11 cellular contexts compared by ENCODE assay signal in the genomic region with DNA sequence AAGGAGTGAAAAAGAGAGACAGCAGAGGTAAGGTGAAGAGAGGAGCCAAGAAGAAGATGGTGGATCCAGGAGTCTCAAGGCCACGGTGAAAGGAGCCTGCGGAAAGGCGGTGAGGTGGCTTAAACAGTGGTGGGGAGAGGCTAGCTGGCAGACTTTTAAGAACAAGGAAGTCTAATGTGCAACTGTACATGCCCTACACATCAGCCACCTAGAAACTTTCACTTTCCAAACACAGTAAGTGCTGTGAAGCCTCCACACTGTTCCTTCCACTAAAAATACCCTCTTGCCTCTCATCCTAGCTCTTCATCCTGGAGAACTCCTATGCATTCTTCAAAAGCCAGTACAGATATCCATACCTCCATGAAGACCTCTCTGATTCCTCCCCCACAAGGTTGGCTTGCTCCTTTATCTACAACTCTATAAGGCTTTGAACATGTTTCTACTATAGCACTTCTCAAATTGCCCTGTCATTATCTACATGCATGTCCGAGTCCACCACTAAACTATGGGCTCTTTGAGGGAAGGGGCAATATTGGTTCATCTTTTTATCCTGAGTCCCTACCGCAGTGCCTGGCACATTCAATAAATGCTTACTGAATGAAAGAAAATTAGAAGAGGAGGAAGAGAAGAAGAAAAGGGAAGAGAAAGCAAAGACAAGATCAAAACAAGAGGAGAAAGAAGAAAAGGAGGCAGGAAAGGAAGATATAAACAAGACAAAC. TPM values are rescaled to one million over a fixed set of nuclear protein-coding genes. Genes with fewer than 3 reads are reported as not detected.
DNase-seq lines count a peak whose midpoint lies in the region; ATAC-seq and TF ChIP-seq lines count a peak whose summit lies in the region.
"Had no signal": no experiment of that assay in that cellular context is flagged by ENCODE, and none has a peak within 500 bp of the region (broad histone marks: within the 10 kb centered on the region; RNA-seq: fewer than 3 reads in every experiment).

No MANE protein-coding gene starts in this region.

- H3K27ac ChIP-seq in ACC112 (ENCODE audit: low read depth, low read length) (no peak overlapping the region), caudate nucleus (ENCODE audit: low read depth, low read length) (no peak overlapping the region)

- ATAC-seq in GM18909 (IDR thresholded peaks at IDR 0.05; ENCODE audit: poor library complexity, unreplicated experiment) = peak; percentile 32
- ATAC-seq in HG02943 (IDR thresholded peaks at IDR 0.05; ENCODE audit: low read depth, unreplicated experiment) = peak; percentile 30
- ATAC-seq: Right ventricle myocardium inferior had no signal

- DNase-seq in NCI-H774 (lab: John Stamatoyannopoulos, UW) (no peak), mesothelial cell of epicardium (ENCODE audit: low spot score in 2 of 2, unreplicated experiment in 2 of 2) (no peak), NCI-H187 treated with DMSO at 0.1 percent for 48 hours (lab: John Stamatoyannopoulos, UW) (no peak), caudate nucleus (lab: John Stamatoyannopoulos, UW) (no peak)
- DNase-seq: activated T-cell treated with anti-CD3 and anti-CD28 coated beads for 4 hours, occipital lobe had no signal

- H3K4me3 Mint-ChIP-seq in T-helper 1 cell treated with Interleukin-12 subunit alpha and Interleukin-12 subunit beta and Interleukin-4 antibody, amounts not matched to agents 30 μg/mL and 1 μg/mL, for 36 hours = peak overlapping the region; percentile 66
- no peak overlapping the region for H3K4me3 Mint-ChIP-seq in mesothelial cell of epicardium

- peaks cover 4% of the 10 kb centered on the region for H3K36me3 Mint-ChIP-seq in T-helper 1 cell treated with Interleukin-12 subunit alpha and Interleukin-12 subunit beta and Interleukin-4 antibody, amounts not matched to agents 30 μg/mL and 1 μg/mL, for 36 hours (ENCODE audit: low read depth)
- H3K36me3 Mint-ChIP-seq in mesothelial cell of epicardium = no peaks in the 10 kb centered on the region

- peaks cover 38% of the 10 kb centered on the region for H3K4me1 Mint-ChIP-seq in T-helper 1 cell treated with Interleukin-12 subunit alpha and Interleukin-12 subunit beta and Interleukin-4 antibody, amounts not matched to agents 30 μg/mL and 1 μg/mL, for 36 hours (ENCODE audit: low read depth)
- H3K4me1 Mint-ChIP-seq in mesothelial cell of epicardium = peaks cover 12% of the 10 kb centered on the region

- peak overlapping the region; percentile 65 for H3K27ac Mint-ChIP-seq in T-helper 1 cell treated with Interleukin-12 subunit alpha and Interleukin-12 subunit beta and Interleukin-4 antibody, amounts not matched to agents 30 μg/mL and 1 μg/mL, for 36 hours
- H3K27ac Mint-ChIP-seq in mesothelial cell of epicardium = no peak overlapping the region

- H3K4me1 ChIP-seq in ACC112 (ENCODE audit: control insufficient read depth, insufficient read depth, low read length, unreplicated experiment) = no peaks in the 10 kb centered on the region

- TF ChIP-seq CTCF in mesothelial cell of epicardium (IDR thresholded peaks at IDR 0.05; ENCODE audit: unreplicated experiment) = no peak

- no peaks in the 10 kb centered on the region; the same call in 1 of the 2 replicates for H3K27me3 ChIP-seq in ACC112 (ENCODE audit: insufficient read depth, low read length)

- H3K27me3 Mint-ChIP-seq in T-helper 1 cell treated with Interleukin-12 subunit alpha and Interleukin-12 subunit beta and Interleukin-4 antibody, amounts not matched to agents 30 μg/mL and 1 μg/mL, for 36 hours (ENCODE audit: low read depth) = no peaks in the 10 kb centered on the region
- peaks cover 7% of the 10 kb centered on the region for H3K27me3 Mint-ChIP-seq in mesothelial cell of epicardium (ENCODE audit: low read depth)

- no peaks in the 10 kb centered on the region for H3K36me3 ChIP-seq in ACC112 (ENCODE audit: insufficient read depth, low read length)

- H3K79me2 ChIP-seq in ACC112 (ENCODE audit: control insufficient read depth, insufficient read depth, low read length, unreplicated experiment) = no peaks in the 10 kb centered on the region

- H2AFZ ChIP-seq in ACC112 (ENCODE audit: low read length, unreplicated experiment) = peak overlapping the region; percentile 23

- H3K9me3 Mint-ChIP-seq in T-helper 1 cell treated with Interleukin-12 subunit alpha and Interleukin-12 subunit beta and Interleukin-4 antibody, amounts not matched to agents 30 μg/mL and 1 μg/mL, for 36 hours = no peaks in the 10 kb centered on the region
- H3K9me3 Mint-ChIP-seq in mesothelial cell of epicardium = no peaks in the 10 kb centered on the region

- no peak overlapping the region for H3K4me3 ChIP-seq in ACC112 (ENCODE audit: low read depth, low read length)

RNA-seq across cellular contexts. Expression of gene DNAJC12, which starts 54.3 kb away (rescaled TPM):
- total RNA-seq in mesothelial cell of epicardium = 8.6 to 9.3 TPM (median 9.2 TPM) in 3 replicates
